In the genomic region with DNA sequence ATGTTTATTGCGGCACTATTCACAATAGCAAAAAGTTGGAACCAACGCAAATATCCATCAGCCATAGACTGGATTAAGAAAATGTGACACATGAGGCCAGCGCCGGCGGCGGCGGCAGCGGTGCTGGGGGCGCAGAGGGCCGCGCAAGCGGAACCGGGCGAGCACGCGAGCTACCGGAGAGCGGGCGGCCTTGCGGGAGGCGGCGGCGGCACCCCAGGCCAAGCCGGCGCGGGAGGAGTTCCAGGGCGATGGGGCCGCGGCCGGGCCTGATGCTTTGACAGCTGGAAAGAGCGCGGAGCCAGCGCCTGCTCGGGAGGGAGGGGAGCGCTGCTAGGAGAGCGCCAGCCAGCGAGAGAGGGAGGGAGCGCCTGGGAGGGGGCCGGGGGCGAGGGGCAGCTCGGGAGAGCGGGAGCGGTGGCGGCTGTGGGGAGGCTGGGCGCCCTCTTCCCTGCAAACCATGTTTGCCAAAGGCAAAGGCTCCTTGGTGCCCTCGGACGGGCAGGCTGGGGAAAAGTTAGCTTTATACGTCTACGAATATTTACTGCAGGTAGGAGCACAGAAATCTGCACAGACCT, we compare ENCODE assay signal across 15 cellular contexts. TPM values are rescaled to one million over a fixed set of nuclear protein-coding genes. Genes with fewer than 3 reads are reported as not detected.
A peak's percentile ranks its signal among the peaks of the same experiment; 100 is the strongest.
DNase-seq lines count a peak whose midpoint lies in the region; ATAC-seq, FAIRE-seq and TF ChIP-seq lines count a peak whose summit lies in the region.
"Not testable (repeated sequence)": the region's sequence is repeated elsewhere in the genome, so short reads cannot be mapped to it uniquely, and the experiment has no call there.
"Had no signal": no experiment of that assay in that cellular context is flagged by ENCODE, and none has a peak within 500 bp of the region (broad histone marks: within the 10 kb centered on the region; RNA-seq: fewer than 3 reads in every experiment).

No MANE protein-coding gene starts in this region.

- H3K79me1 ChIP-seq in H1 (ENCODE audit: low read depth, low read length) = not testable (repeated sequence)

- H3K56ac ChIP-seq in H1 (replicated peaks; ENCODE audit: insufficient read length, low read depth, low read length) = not testable (repeated sequence)

- peak in 1 of 2 experiments; percentile 50 for DNase-seq in H1 (ENCODE audit: low read depth in 1 of 2, low spot score in 2 of 2)
- DNase-seq in head of caudate nucleus = peak in 28 of 42 donors; percentile 9 to 67 (median 40)
- not testable (repeated sequence) for DNase-seq in HepG2 (ENCODE audit: low spot score); neural progenitor cell (ENCODE audit: low spot score); type B pancreatic cell (ENCODE audit: extremely low spot score, unreplicated experiment)

- peak overlapping the region; percentile 37 for H3K4me3 ChIP-seq in HUES64 (ENCODE audit: low read length)
- H3K4me3 ChIP-seq in H1 (ENCODE audit: extremely low read depth in 1 of 4, insufficient read depth in 2 of 4, low read depth in 3 of 4, low read length in 4 of 4) = peak overlapping the region in 2 of 4 experiments; percentile 7 to 49; a peak in 6 of 8 replicates
- H3K4me3 ChIP-seq in iPS-15b (ENCODE audit: low read depth, low read length) = peak overlapping the region; percentile 26
- not testable (repeated sequence) for H3K4me3 ChIP-seq in HepG2 (replicated peaks in 1 of 3; ENCODE audit: insufficient read depth in 1 of 3, low read depth in 2 of 3, low read length in 3 of 3)
- H3K4me3 ChIP-seq in neural progenitor cell = peak overlapping the region; percentile 38

- not testable (repeated sequence) for H3K4me1 ChIP-seq in ES-I3 (ENCODE audit: insufficient read depth, low read length); HUES64 (ENCODE audit: insufficient read depth, low read length); H1 (replicated peaks in 1 of 4; ENCODE audit: control insufficient read depth in 3 of 4, insufficient read depth in 4 of 4, low read length in 3 of 4); iPS-15b (ENCODE audit: control insufficient read depth, insufficient read depth, low read length); HepG2 (ENCODE audit: insufficient read depth, low read length); neural progenitor cell

- not testable (repeated sequence) for H3K9me3 Mint-ChIP-seq in neural progenitor cell, type B pancreatic cell

- peak overlapping the region; percentile 48 to 61; a peak in 2 of 4 replicates for H3K4me2 ChIP-seq in H1 (ENCODE audit: insufficient read depth in 1 of 2, low read depth in 2 of 2, low read length in 2 of 2)
- not testable (repeated sequence) for H3K4me2 ChIP-seq in HepG2 (ENCODE audit: low read depth, low read length)
- H3K4me2 ChIP-seq in neural progenitor cell = peak overlapping the region; percentile 66

- POLR2A ChIA-PET in H1 (lab: Charles Lee; ENCODE audit: partially characterized antibody); HepG2 (lab: Yijun Ruan, JAX): not testable (repeated sequence)

- FAIRE-seq in H1 (lab: Jason Lieb, UNC); HepG2 (lab: Jason Lieb, UNC): not testable (repeated sequence)

- not testable (repeated sequence) for H3F3A ChIP-seq in neural progenitor cell (ENCODE audit: low read depth)

- intact Hi-C loops in head of caudate nucleus (cut with DNase I); HepG2 (cut with micrococcal nuclease; ENCODE audit: unreplicated experiment): not testable (repeated sequence)

- CTCF ChIA-PET in H1 (lab: Charles Lee; ENCODE audit: partially characterized antibody); HepG2 (lab: Yijun Ruan, JAX; ENCODE audit: low intra/inter-chr PET ratio, low total read pairs): not testable (repeated sequence)

- not testable (repeated sequence) for H4K5ac ChIP-seq in H1 (ENCODE audit: insufficient read length, low read depth, low read length)

- H3K18ac ChIP-seq in H1 (ENCODE audit: extremely low read depth, low read length) = not testable (repeated sequence)

- H3K27ac Mint-ChIP-seq in neural progenitor cell, type B pancreatic cell: not testable (repeated sequence)

- H3K27me3 ChIP-seq in HUES64 (ENCODE audit: insufficient read depth, low read length) (peaks cover 29% of the 10 kb centered on the region), iPS-15b (ENCODE audit: control insufficient read depth, insufficient read depth, low read length) (peaks cover 29% of the 10 kb centered on the region), neural progenitor cell (peaks cover 62% of the 10 kb centered on the region)
- not testable (repeated sequence) for H3K27me3 ChIP-seq in H1 (replicated peaks in 1 of 4; ENCODE audit: control insufficient read depth in 3 of 4, extremely low read depth in 1 of 4, insufficient read depth in 3 of 4, low read length in 3 of 4); HepG2 (ENCODE audit: control insufficient read depth in 1 of 2, insufficient read depth in 2 of 2, low read length in 2 of 2)

- 4% methylated on average over 27 of the region's 49 CpGs for WGBS in HUES64
- 32% methylated on average over 2 of the region's 49 CpGs; no CpG with 5 or more reads in 1 of the 2 experiments for WGBS in H1 (ENCODE audit: extremely low coverage in 1 of 2, insufficient coverage in 1 of 2, insufficient read length in 1 of 2, insufficient replicate concordance in 2 of 2, low coverage in 1 of 2, low lambda C conversion rate in 2 of 2, missing lambda C conversion rate in 1 of 2), 2 experiments
- WGBS in HepG2 (ENCODE audit: low lambda C conversion rate) = 15% methylated on average over 29 of the region's 49 CpGs

- H3K9me3 ChIP-seq in ES-I3 (ENCODE audit: control insufficient read depth, insufficient read depth, low read length); HUES64 (ENCODE audit: insufficient read depth, low read depth, low read length); H1 (ENCODE audit: insufficient read depth in 2 of 2, low read depth in 1 of 2, low read length in 1 of 2); iPS-15b (ENCODE audit: control insufficient read depth, insufficient read depth, low read length); HepG2 (ENCODE audit: low read length); neural progenitor cell (ENCODE audit: low read depth): not testable (repeated sequence)

- peak; percentile 52 for ATAC-seq in HepG2

- not testable (repeated sequence) for H2BK15ac ChIP-seq in H1 (ENCODE audit: low read length)

- H3K9ac ChIP-seq in ES-I3 (ENCODE audit: low read depth, low read length) = peak overlapping the region; percentile 53; the same call in 1 of the 2 replicates
- not testable (repeated sequence) for H3K9ac ChIP-seq in HUES64 (ENCODE audit: low read depth, low read length); H1 (replicated peaks in 1 of 4; ENCODE audit: extremely low read depth in 1 of 4, low read depth in 3 of 4, low read length in 3 of 4); iPS-15b (ENCODE audit: low read depth, low read length); HepG2 (ENCODE audit: insufficient read depth, low read depth, low read length); neural progenitor cell

- not testable (repeated sequence) for H3K36me3 Mint-ChIP-seq in neural progenitor cell, type B pancreatic cell

- not testable (repeated sequence) for H3K4me1 Mint-ChIP-seq in neural progenitor cell; type B pancreatic cell (ENCODE audit: unreplicated experiment)

- not testable (repeated sequence) for TF ChIP-seq EP300 in H1 (IDR thresholded peaks at IDR 0.05; ENCODE audit: borderline replicate concordance in 1 of 2, low read depth in 2 of 2, low read length in 2 of 2); HepG2 (IDR thresholded peaks at IDR 0.05; ENCODE audit: low read depth in 2 of 2, low read length in 2 of 2); HepG2 (CRISPR knock-in tag; IDR thresholded peaks at IDR 0.05; ENCODE audit: borderline replicate concordance)

- not testable (repeated sequence) for H3K14ac ChIP-seq in H1 (ENCODE audit: insufficient read length)

- H3K23me2 ChIP-seq in H1 (ENCODE audit: low read depth, low read length) = not testable (repeated sequence)

- not testable (repeated sequence) for H4K8ac ChIP-seq in H1 (ENCODE audit: extremely low read depth, insufficient read depth, low read length)

- H3K4ac ChIP-seq in H1 (replicated peaks; ENCODE audit: insufficient read length, low read depth, low read length) = not testable (repeated sequence)

- not testable (repeated sequence) for TF ChIP-seq POLR2A in H1 (IDR thresholded peaks at IDR 0.05; ENCODE audit: control extremely low read depth in 1 of 2, low read depth in 2 of 2, low read length in 2 of 2); HepG2 (IDR thresholded peaks at IDR 0.05; ENCODE audit: insufficient read depth in 1 of 2, low read depth in 2 of 2, low read length in 2 of 2)

- H2AFZ ChIP-seq in H1 (ENCODE audit: low read length) = 0 out of 2 replicates have a peak overlapping the region, but pooled peaks have one; percentile 62
- not testable (repeated sequence) for H2AFZ ChIP-seq in HepG2 (ENCODE audit: low read length)
- peak overlapping the region; percentile 17 for H2AFZ ChIP-seq in neural progenitor cell (replicated peaks)

- TF ChIP-seq RAD21 in H1 (IDR thresholded peaks at IDR 0.05 in 1 of 2, conservative IDR thresholded peaks at IDR 0.05 in 1 of 2; ENCODE audit: low read depth in 2 of 2, low read length in 2 of 2); HepG2 (CRISPR knock-in tag; IDR thresholded peaks at IDR 0.05): not testable (repeated sequence)

- H2BK120ac ChIP-seq in H1 (replicated peaks; ENCODE audit: low read depth, low read length) = not testable (repeated sequence)

- peaks cover 34% of the 10 kb centered on the region for H3K27me3 Mint-ChIP-seq in neural progenitor cell (ENCODE audit: insufficient read depth, low read depth)
- peaks cover 72% of the 10 kb centered on the region for H3K27me3 Mint-ChIP-seq in type B pancreatic cell

- TF ChIP-seq CTCF in H1 (IDR thresholded peaks at IDR 0.05; ENCODE audit: control extremely low read depth in 1 of 3, insufficient read depth in 1 of 3, low read depth in 1 of 3, low read length in 3 of 3); HepG2 (CRISPR knock-in tag; IDR thresholded peaks at IDR 0.05); neural progenitor cell (IDR thresholded peaks at IDR 0.05); type B pancreatic cell (conservative IDR thresholded peaks at IDR 0.05): not testable (repeated sequence)

- H2BK20ac ChIP-seq in H1 (ENCODE audit: low read length) = not testable (repeated sequence)

- in situ Hi-C loops in HepG2 (cut with HindIII; ENCODE audit: extremely low pct_ligation_motif_present, low pct_unique_long_range_greater_than_20kb) = not testable (repeated sequence)

- not testable (repeated sequence) for H3K36me3 ChIP-seq in ES-I3 (ENCODE audit: insufficient read depth, low read length); HUES64 (ENCODE audit: insufficient read depth, low read length); H1 (ENCODE audit: control insufficient read depth in 2 of 4, insufficient read depth in 4 of 4, low read length in 3 of 4); iPS-15b (ENCODE audit: control insufficient read depth, insufficient read depth, low read length); HepG2 (replicated peaks in 1 of 2; ENCODE audit: control insufficient read depth in 1 of 2, insufficient read depth in 2 of 2, low read length in 2 of 2); neural progenitor cell

- H2AK5ac ChIP-seq in H1 (ENCODE audit: low read depth, low read length) = not testable (repeated sequence)

- H3K4me3 Mint-ChIP-seq in neural progenitor cell (peak overlapping the region; percentile 58), type B pancreatic cell (peak overlapping the region; percentile 69)

- not testable (repeated sequence) for BruUV-seq in HepG2 (replicated peaks; lab: Mats Ljungman, UMichigan)

- H4K91ac ChIP-seq in H1 (replicated peaks; ENCODE audit: insufficient read length, low read length) = not testable (repeated sequence)

- H3K27ac ChIP-seq in HUES64 (ENCODE audit: low read depth, low read length); H1 (ENCODE audit: low read depth, low read length); HepG2 (ENCODE audit: extremely low read length, insufficient read depth, low read length); neural progenitor cell: not testable (repeated sequence)

- not testable (repeated sequence) for H3K23ac ChIP-seq in H1 (ENCODE audit: insufficient read length)

- not testable (repeated sequence) for H2BK12ac ChIP-seq in H1 (ENCODE audit: low read depth, low read length)

- not testable (repeated sequence) for H4K20me1 ChIP-seq in H1 (replicated peaks in 1 of 2; ENCODE audit: control insufficient read depth in 1 of 2, insufficient read depth in 2 of 2, low read length in 2 of 2); HepG2 (ENCODE audit: insufficient read depth, low read length); neural progenitor cell (ENCODE audit: low read depth)

- H3K79me2 ChIP-seq in H1 (ENCODE audit: control insufficient read depth in 1 of 2, insufficient read depth in 2 of 2, low read length in 2 of 2); HepG2 (ENCODE audit: insufficient read depth, low read length); neural progenitor cell (ENCODE audit: low read depth): not testable (repeated sequence)

- H2BK5ac ChIP-seq in H1 (ENCODE audit: low read depth, low read length) = not testable (repeated sequence)

RNA-seq across cellular contexts. Expression of gene RAB6C, which starts 13.1 kb away (rescaled TPM):
- polyA plus RNA-seq in HUES64 (2013, experiment 1 of 2) = not detected
- polyA plus RNA-seq in HUES64 (2013, experiment 2 of 2) = 0.13 TPM
- total RNA-seq in H1 (2021; fragmentation: NEBNext Ultra II Directional; extraction: Animal tissue kit (Norgen Biotek cat#: 25700)) = 0.09 TPM in 1 of 2 replicates, not detected in the other
- 0.03 TPM in 1 of 2 replicates, not detected in the other for polyA plus RNA-seq in H1 (2011; rRNA removed)
- polyA plus RNA-seq in H1 (2011; cell fraction: cytosol; rRNA removed) = 0.06 TPM
- 0.03 TPM for polyA plus RNA-seq in H1 (2011; cell fraction: nucleus; rRNA removed)
- 0.05 TPM in 1 of 4 replicates, not detected in the others for polyA plus RNA-seq in H1 (2012, experiment 1 of 2)
- not detected for polyA plus RNA-seq in H1 (2012, experiment 2 of 2)
- polyA plus RNA-seq in H1 (2013, experiment 1 of 2) = 0.02 TPM
- polyA plus RNA-seq in H1 (2013, experiment 2 of 2) = 0.04 TPM
- 0.07 TPM in 1 of 2 replicates, not detected in the other for polyA minus RNA-seq in H1 (2011; rRNA and poly(A)+ RNA removed)
- polyA minus RNA-seq in H1 (2011; cell fraction: cytosol; rRNA and poly(A)+ RNA removed) = not detected
- polyA minus RNA-seq in H1 (2011; cell fraction: nucleus; rRNA and poly(A)+ RNA removed) = not detected
- not detected in 2 replicates for total RNA-seq in HepG2 (2016; rRNA removed; fragmentation: Illumina TruSeq; extraction: Trizol)
- total RNA-seq in HepG2 (2016; cell fraction: cytosol; rRNA removed; fragmentation: Illumina TruSeq; extraction: Trizol; ENCODE audit: low read depth) = not detected in 2 replicates
- total RNA-seq in HepG2 (2016; cell fraction: insoluble cytoplasmic fraction; rRNA removed; fragmentation: Illumina TruSeq; extraction: Trizol) = not detected in 2 replicates
- total RNA-seq in HepG2 (2016; cell fraction: membrane; rRNA removed; fragmentation: Illumina TruSeq; extraction: Trizol) = not detected in 2 replicates
- not detected in 2 replicates for total RNA-seq in HepG2 (2016; cell fraction: nucleus; rRNA removed; fragmentation: Illumina TruSeq; extraction: Trizol)
- not detected in 2 replicates for polyA plus RNA-seq in HepG2 (2011; rRNA removed)
- 0.05 TPM in 1 of 2 replicates, not detected in the other for polyA plus RNA-seq in HepG2 (2011; cell fraction: cytosol; rRNA removed)
- not detected in 2 replicates for polyA plus RNA-seq in HepG2 (2011; cell fraction: nucleus; rRNA removed)
- polyA plus RNA-seq in HepG2 (2012) = 0.08 TPM in 1 of 2 replicates, not detected in the other
- not detected in 2 replicates for polyA plus RNA-seq in HepG2 (2016; cell fraction: cytosol; fragmentation: Illumina TruSeq; extraction: Trizol; ENCODE audit: low read depth)
- not detected in 2 replicates for polyA plus RNA-seq in HepG2 (2016; cell fraction: insoluble cytoplasmic fraction; fragmentation: Illumina TruSeq; extraction: Trizol; ENCODE audit: low read depth)
- not detected in 2 replicates for polyA plus RNA-seq in HepG2 (2016; cell fraction: membrane; fragmentation: Illumina TruSeq; extraction: Trizol; ENCODE audit: low read depth)
- not detected in 2 replicates for polyA plus RNA-seq in HepG2 (2016; cell fraction: nucleus; fragmentation: Illumina TruSeq; extraction: Trizol; ENCODE audit: insufficient read depth, low read depth)
- polyA minus RNA-seq in HepG2 (2011; rRNA and poly(A)+ RNA removed; ENCODE audit: low replicate concordance) = not detected in 2 replicates
- polyA minus RNA-seq in HepG2 (2011; cell fraction: cytosol; rRNA and poly(A)+ RNA removed) = not detected in 2 replicates
- not detected in 2 replicates for polyA minus RNA-seq in HepG2 (2011; cell fraction: nucleus; rRNA and poly(A)+ RNA removed)
- total RNA-seq in neural progenitor cell (ENCODE audit: low replicate concordance) = 0.07 TPM in 1 of 2 replicates, not detected in the other
- 0.29 and 0.50 TPM in 2 replicates for total RNA-seq in type B pancreatic cell (ENCODE audit: low replicate concordance)
- total RNA-seq: A673; CD8-positive, alpha-beta T cell; HFFc6; HT1080; IMR-90 had no signal
- polyA plus RNA-seq: BJ, CD14-positive monocyte, IMR-90 had no signal
